Comparison of ENCODE assay signal across 13 cellular contexts in the genomic region with DNA sequence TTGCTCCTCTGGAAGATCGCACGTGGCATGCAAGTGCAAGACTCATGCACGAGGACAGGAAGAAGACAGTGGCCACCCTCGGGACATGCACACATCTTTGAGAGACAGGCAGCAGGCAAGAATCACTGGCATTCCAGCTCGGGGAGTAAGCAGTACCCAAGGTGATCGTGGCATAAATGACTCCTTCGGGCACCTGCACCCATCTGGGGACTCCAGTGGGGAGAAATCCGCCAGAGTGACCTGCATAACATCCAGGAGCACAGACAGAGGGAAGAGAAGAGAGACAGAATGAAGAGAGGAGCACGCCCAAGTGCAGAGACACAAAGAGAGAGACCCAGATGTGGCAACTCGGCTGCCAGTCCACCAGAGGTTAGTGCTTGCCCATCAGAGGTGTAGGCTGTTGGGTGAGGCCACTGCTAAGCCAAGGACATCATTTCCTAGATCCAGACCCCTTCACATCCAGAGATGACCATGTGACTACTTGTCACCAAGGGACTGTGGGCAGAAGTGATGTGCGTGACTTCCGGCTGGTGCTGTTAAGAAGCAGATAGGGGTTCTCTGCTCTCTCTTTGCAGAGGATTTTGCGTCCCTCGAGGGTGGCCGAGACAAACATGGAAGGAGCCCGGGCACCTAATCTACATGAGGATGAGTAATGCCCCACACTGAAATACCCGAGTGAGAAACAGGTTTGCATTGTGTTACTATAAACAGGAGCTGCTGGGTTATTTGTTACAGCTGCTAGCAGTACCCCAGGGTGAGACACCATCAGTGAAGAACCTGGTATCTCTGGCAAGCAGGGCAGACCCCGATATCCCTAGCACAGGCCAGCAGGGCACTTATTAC.
"Had no signal": no experiment of that assay in that cellular context is flagged by ENCODE, and none has a peak within 500 bp of the region (broad histone marks: within the 10 kb centered on the region; RNA-seq: fewer than 3 reads in every experiment).

No MANE protein-coding gene starts in this region.

- DNase-seq: activated CD4-positive, alpha-beta T cell treated with anti-CD3 and anti-CD28 coated beads for 4 hours; activated CD8-positive, alpha-beta memory T cell treated with anti-CD3 and anti-CD28 coated beads, Interleukin-2, amount 50 U/mL, for 4 hours; activated CD8-positive, alpha-beta T cell treated with anti-CD3 and anti-CD28 coated beads for 36 hours; activated naive CD4-positive, alpha-beta T cell; activated naive CD8-positive, alpha-beta T cell treated with anti-CD3 and anti-CD28 coated beads, Interleukin-2, amount 50 U/mL, for 24 hours; activated T-cell treated with anti-CD3 and anti-CD28 coated beads, Interleukin-2, amount 50 U/mL, for 72 hours; kidney glomerular epithelial cell; stimulated activated CD4-positive, alpha-beta T cell treated with anti-CD3 and anti-CD28 coated beads, Interleukin-1b, Interleukin-23, amount 100 ng/mL, for 48 hours; stimulated activated naive CD4-positive, alpha-beta T cell; T-helper 1 cell had no signal

- H3K4me1 ChIP-seq: ascending aorta had no signal

- H3K4me1 Mint-ChIP-seq: activated naive CD8-positive, alpha-beta T cell treated with anti-CD3 and anti-CD28 coated beads, Interleukin-2, amount 50 U/mL, for 24 hours had no signal

- H3K27me3 ChIP-seq: ascending aorta, gastroesophageal sphincter, suprapubic skin had no signal

- H3K4me3 ChIP-seq: ascending aorta, gastroesophageal sphincter, suprapubic skin had no signal

- H3K27ac ChIP-seq: ascending aorta had no signal

- H3K36me3 ChIP-seq: suprapubic skin had no signal

- ATAC-seq: activated CD8-positive, alpha-beta T cell treated with anti-CD3 and anti-CD28 coated beads for 36 hours; activated T-cell treated with anti-CD3 and anti-CD28 coated beads, Interleukin-2, amount 50 U/mL, for 72 hours; gastroesophageal sphincter had no signal

- H3K27me3 Mint-ChIP-seq: activated CD8-positive, alpha-beta T cell treated with anti-CD3 and anti-CD28 coated beads for 36 hours had no signal

- H3K4me3 Mint-ChIP-seq: activated CD8-positive, alpha-beta T cell treated with anti-CD3 and anti-CD28 coated beads for 36 hours; activated naive CD8-positive, alpha-beta T cell treated with anti-CD3 and anti-CD28 coated beads, Interleukin-2, amount 50 U/mL, for 24 hours; activated T-cell treated with anti-CD3 and anti-CD28 coated beads, Interleukin-2, amount 50 U/mL, for 72 hours had no signal

- H3K27ac Mint-ChIP-seq: activated CD8-positive, alpha-beta T cell treated with anti-CD3 and anti-CD28 coated beads for 36 hours; activated naive CD8-positive, alpha-beta T cell treated with anti-CD3 and anti-CD28 coated beads, Interleukin-2, amount 50 U/mL, for 24 hours; activated T-cell treated with anti-CD3 and anti-CD28 coated beads, Interleukin-2, amount 50 U/mL, for 72 hours had no signal

- H3K9me3 ChIP-seq: ascending aorta, gastroesophageal sphincter, suprapubic skin had no signal

- H3K9me3 Mint-ChIP-seq: activated CD8-positive, alpha-beta T cell treated with anti-CD3 and anti-CD28 coated beads for 36 hours; activated naive CD8-positive, alpha-beta T cell treated with anti-CD3 and anti-CD28 coated beads, Interleukin-2, amount 50 U/mL, for 24 hours; activated T-cell treated with anti-CD3 and anti-CD28 coated beads, Interleukin-2, amount 50 U/mL, for 72 hours had no signal
